In the genomic region with DNA sequence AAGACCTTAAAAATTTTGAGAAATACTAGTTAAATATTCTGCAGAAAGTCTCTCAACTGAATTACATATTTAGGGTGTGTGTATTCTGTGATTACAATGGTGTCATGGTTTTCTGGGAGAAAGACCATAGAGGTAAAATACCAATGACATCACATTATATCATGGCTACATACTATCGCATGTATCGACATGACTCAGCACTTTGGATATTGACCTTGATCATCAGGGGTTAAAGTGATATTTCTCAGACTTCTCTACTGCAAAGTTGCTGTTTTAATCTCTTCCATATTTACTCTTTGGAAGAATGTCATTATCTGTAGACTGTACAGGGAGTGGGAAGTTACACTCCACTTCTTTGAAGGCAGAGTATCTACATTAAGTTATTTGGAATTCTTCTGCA, we compare ENCODE assay signal across 22 cellular contexts.
"Had no signal": no experiment of that assay in that cellular context is flagged by ENCODE, and none has a peak within 500 bp of the region (broad histone marks: within the 10 kb centered on the region; RNA-seq: fewer than 3 reads in every experiment).

No MANE protein-coding gene starts in this region.

- H3K36me3 Mint-ChIP-seq: mesothelial cell of epicardium, naive B cell had no signal

- FAIRE-seq: endothelial cell of umbilical vein, keratinocyte had no signal

- ATAC-seq: foreskin keratinocyte, gastrocnemius medialis, heart right ventricle, left cardiac atrium, left lung, left ventricle myocardium superior, lower lobe of right lung, mucosa of descending colon had no signal

- H3K4me3 ChIP-seq: coronary artery, dorsolateral prefrontal cortex, esophagus muscularis mucosa, gastrocnemius medialis, heart right ventricle, left lung, lower lobe of right lung, mucosa of descending colon had no signal

- DNase-seq: dermis blood vessel endothelial cell; dorsolateral prefrontal cortex; effector CD4-positive, alpha-beta T cell; effector memory CD4-positive, alpha-beta T cell; foreskin keratinocyte; gastrocnemius medialis; glutamatergic neuron; head of caudate nucleus; heart right ventricle; hippocampal formation; left cardiac atrium; left lung; left ventricle myocardium superior; lower lobe of right lung; mesenchymal stem cell; mucosa of descending colon; naive B cell had no signal

- H3K4me3 Mint-ChIP-seq: mesothelial cell of epicardium, naive B cell had no signal

- H3K27me3 ChIP-seq: dorsolateral prefrontal cortex, esophagus muscularis mucosa, foreskin keratinocyte, gastrocnemius medialis, heart right ventricle, left lung had no signal

- H3K9me3 Mint-ChIP-seq: naive B cell had no signal

- H3K27ac ChIP-seq: coronary artery, dorsolateral prefrontal cortex, esophagus muscularis mucosa, foreskin keratinocyte, gastrocnemius medialis, heart right ventricle, left lung, lower lobe of right lung had no signal

- H3K9me3 ChIP-seq: esophagus muscularis mucosa, gastrocnemius medialis, lower lobe of right lung, mucosa of descending colon had no signal

- H3K36me3 ChIP-seq: esophagus muscularis mucosa, gastrocnemius medialis, heart right ventricle, left lung, lower lobe of right lung had no signal

- H3K4me1 ChIP-seq: esophagus muscularis mucosa, foreskin keratinocyte, gastrocnemius medialis, heart right ventricle, left lung, lower lobe of right lung had no signal

- H3K4me1 Mint-ChIP-seq: mesothelial cell of epicardium, naive B cell had no signal

- H3K27ac Mint-ChIP-seq: mesothelial cell of epicardium, naive B cell had no signal

- H3K27me3 Mint-ChIP-seq: naive B cell had no signal
